In the genomic region with DNA sequence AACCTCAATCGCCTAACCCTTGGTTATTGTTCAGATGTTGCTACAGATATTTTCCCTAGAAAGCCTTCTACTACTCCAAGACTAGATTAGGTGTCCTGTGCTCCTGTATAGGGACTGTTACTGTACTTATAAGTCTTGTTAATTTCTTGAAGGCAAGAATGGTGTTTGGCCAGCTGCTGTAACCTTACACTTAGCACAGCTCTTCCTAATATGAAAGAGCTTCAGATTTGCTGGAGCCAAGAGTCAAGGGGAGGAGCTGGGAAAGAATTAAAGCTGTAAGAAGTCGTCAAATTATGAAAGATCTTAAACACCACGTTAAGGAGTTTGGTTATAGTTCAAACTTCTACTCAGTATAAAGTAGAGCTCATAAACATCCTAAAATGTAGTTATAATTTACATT, we compare ENCODE assay signal across 17 cellular contexts.
DNase-seq lines count a peak whose midpoint lies in the region; ATAC-seq and TF ChIP-seq lines count a peak whose summit lies in the region.
"Had no signal": no experiment of that assay in that cellular context is flagged by ENCODE, and none has a peak within 500 bp of the region (broad histone marks: within the 10 kb centered on the region; RNA-seq: fewer than 3 reads in every experiment).

No MANE protein-coding gene starts in this region.

- H3K9ac ChIP-seq in MM.1S (ENCODE audit: low read length), result no peak overlapping the region; the same call in 1 of the 2 replicates

- H3F3A ChIP-seq in MM.1S (ENCODE audit: insufficient read depth, low read length), result no peaks in the 10 kb centered on the region

- WGBS in sigmoid colon, 2 donors, result 43 to 59% methylated on average over 3 of the region's 3 CpGs

- intact Hi-C loops in sigmoid colon (cut with DNase I), result no loop called here

- H3K4me3 ChIP-seq in MM.1S (ENCODE audit: low read length) (peak overlapping the region; percentile 46), sigmoid colon (no peak overlapping the region)
- H3K4me3 ChIP-seq: HAP-1 had no signal

- TF ChIP-seq POLR2A in sigmoid colon (IDR thresholded peaks at IDR 0.05), result no peak

- no peak overlapping the region for H3K27ac ChIP-seq in MM.1S (ENCODE audit: low read length)
- H3K27ac ChIP-seq in sigmoid colon, result no peak overlapping the region
- H3K27ac ChIP-seq: 22Rv1 had no signal

- H2AFZ ChIP-seq in MM.1S (ENCODE audit: low read length), result peak overlapping the region; percentile 75

- no peak for TF ChIP-seq CTCF in MM.1S (IDR thresholded peaks at IDR 0.05; ENCODE audit: low read length)
- TF ChIP-seq CTCF in sigmoid colon (IDR thresholded peaks at IDR 0.05), result no peak

- TF ChIP-seq EP300 in sigmoid colon (IDR thresholded peaks at IDR 0.05), result no peak

- H3K27me3 ChIP-seq in MM.1S (replicated peaks; ENCODE audit: insufficient read depth, low read length), result no peaks in the 10 kb centered on the region
- H3K27me3 ChIP-seq in sigmoid colon, result no peaks in the 10 kb centered on the region

- H3K9me3 ChIP-seq in MM.1S (replicated peaks; ENCODE audit: insufficient read depth, low read length), result no peaks in the 10 kb centered on the region
- H3K9me3 ChIP-seq in sigmoid colon, result no peaks in the 10 kb centered on the region
- H3K9me3 ChIP-seq: HAP-1 had no signal

- H3K79me2 ChIP-seq in MM.1S (ENCODE audit: low read length), result no peaks in the 10 kb centered on the region

- H3K4me2 ChIP-seq in MM.1S (ENCODE audit: low read depth, low read length), result peak overlapping the region; percentile 51; the same call in 1 of the 2 replicates

- H4K20me1 ChIP-seq in MM.1S (ENCODE audit: insufficient read depth, low read length), result no peaks in the 10 kb centered on the region

- peak; percentile 61 for ATAC-seq in SK-N-SH treated with all-trans-retinoic acid at 6 μM for 48 hours

- H3K4me1 ChIP-seq in MM.1S (ENCODE audit: low read length) (no peaks in the 10 kb centered on the region), sigmoid colon (peaks cover 0 to 9% (median 4%) of the 10 kb centered on the region in 4 donors)
- H3K4me1 ChIP-seq: HAP-1 had no signal

- no peaks in the 10 kb centered on the region for H3K36me3 ChIP-seq in MM.1S (replicated peaks; ENCODE audit: insufficient read depth, low read length)
- no peaks in the 10 kb centered on the region for H3K36me3 ChIP-seq in sigmoid colon
- H3K36me3 ChIP-seq: HAP-1 had no signal

- peak; percentile 48 for DNase-seq in DMS53 (lab: John Stamatoyannopoulos, UW)
- DNase-seq in DMS53 treated with DMSO at 0.1 percent for 48 hours (lab: John Stamatoyannopoulos, UW; ENCODE audit: unreplicated experiment), result no peak
- DNase-seq in EL, result peak; percentile 6
- DNase-seq in MM.1S, result no peak
- DNase-seq in COR-L47 (lab: John Stamatoyannopoulos, UW), result no peak
- no peak for DNase-seq in activated CD4-positive, CD25-positive, alpha-beta regulatory T cell treated with anti-CD3 and anti-CD28 coated beads, Interleukin-2, amount 50 U/mL, for 72 hours
- no peak for DNase-seq in sigmoid colon
- DNase-seq: Kasumi-1, NCI-H1105 treated with DMSO at 0.1 percent for 48 hours, NCI-H1694, NCI-H2081 treated with DMSO at 0.1 percent for 48 hours, NCI-H2227 treated with DMSO at 0.1 percent for 48 hours, NCI-H510A treated with DMSO at 0.1 percent for 48 hours, NCI-H774 had no signal

- H3K9me2 ChIP-seq in MM.1S (replicated peaks; ENCODE audit: insufficient read depth, low read length), result no peaks in the 10 kb centered on the region

TF ChIP-seq in SK-N-SH treated with all-trans-retinoic acid at 6 μM for 48 hours, 23 proteins besides CTCF, POLR2A, EP300 and RAD21:
- TF ChIP-seq ZNF565 (CRISPR knock-in tag; conservative IDR thresholded peaks at IDR 0.05; ENCODE audit: low read depth) (no peak), RARB (CRISPR knock-in tag; IDR thresholded peaks at IDR 0.05) (no peak), ZNF70 (CRISPR knock-in tag; IDR thresholded peaks at IDR 0.05) (no peak), ISL1 (CRISPR knock-in tag; IDR thresholded peaks at IDR 0.05) (no peak), ZFP30 (CRISPR knock-in tag; IDR thresholded peaks at IDR 0.05) (no peak), GLIS3 (CRISPR knock-in tag; IDR thresholded peaks at IDR 0.05) (no peak), BACH2 (CRISPR knock-in tag; IDR thresholded peaks at IDR 0.05; ENCODE audit: borderline replicate concordance) (no peak), ZC3H10 (CRISPR knock-in tag; IDR thresholded peaks at IDR 0.05) (no peak), ARNTL (CRISPR knock-in tag; IDR thresholded peaks at IDR 0.05; ENCODE audit: borderline replicate concordance, low read depth) (no peak), ZFP3 (CRISPR knock-in tag; IDR thresholded peaks at IDR 0.05) (no peak)
- TF ChIP-seq, protein P1, sequence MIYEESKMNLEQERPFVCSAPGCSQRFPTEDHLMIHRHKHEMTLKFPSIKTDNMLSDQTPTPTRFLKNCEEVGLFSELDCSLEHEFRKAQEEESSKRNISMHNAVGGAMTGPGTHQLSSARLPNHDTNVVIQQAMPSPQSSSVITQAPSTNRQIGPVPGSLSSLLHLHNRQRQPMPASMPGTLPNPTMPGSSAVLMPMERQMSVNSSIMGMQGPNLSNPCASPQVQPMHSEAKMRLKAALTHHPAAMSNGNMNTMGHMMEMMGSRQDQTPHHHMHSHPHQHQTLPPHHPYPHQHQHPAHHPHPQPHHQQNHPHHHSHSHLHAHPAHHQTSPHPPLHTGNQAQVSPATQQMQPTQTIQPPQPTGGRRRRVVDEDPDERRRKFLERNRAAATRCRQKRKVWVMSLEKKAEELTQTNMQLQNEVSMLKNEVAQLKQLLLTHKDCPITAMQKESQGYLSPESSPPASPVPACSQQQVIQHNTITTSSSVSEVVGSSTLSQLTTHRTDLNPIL (CRISPR knock-in tag; IDR thresholded peaks at IDR 0.05; ENCODE audit: low read depth), result no peak
- TF ChIP-seq, protein P2, sequence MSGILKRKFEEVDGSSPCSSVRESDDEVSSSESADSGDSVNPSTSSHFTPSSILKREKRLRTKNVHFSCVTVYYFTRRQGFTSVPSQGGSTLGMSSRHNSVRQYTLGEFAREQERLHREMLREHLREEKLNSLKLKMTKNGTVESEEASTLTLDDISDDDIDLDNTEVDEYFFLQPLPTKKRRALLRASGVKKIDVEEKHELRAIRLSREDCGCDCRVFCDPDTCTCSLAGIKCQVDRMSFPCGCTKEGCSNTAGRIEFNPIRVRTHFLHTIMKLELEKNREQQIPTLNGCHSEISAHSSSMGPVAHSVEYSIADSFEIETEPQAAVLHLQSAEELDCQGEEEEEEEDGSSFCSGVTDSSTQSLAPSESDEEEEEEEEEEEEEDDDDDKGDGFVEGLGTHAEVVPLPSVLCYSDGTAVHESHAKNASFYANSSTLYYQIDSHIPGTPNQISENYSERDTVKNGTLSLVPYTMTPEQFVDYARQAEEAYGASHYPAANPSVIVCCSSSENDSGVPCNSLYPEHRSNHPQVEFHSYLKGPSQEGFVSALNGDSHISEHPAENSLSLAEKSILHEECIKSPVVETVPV (CRISPR knock-in tag; IDR thresholded peaks at IDR 0.05), result no peak

Comparison
In these comparisons a context has a peak if more than half of its experiments do, and no peak if none do; other contexts are left out.
1. DNase-seq: peak in DMS53 (single experiment) and EL (single experiment); none in DMS53 treated with DMSO at 0.1 percent for 48 hours (single experiment), MM.1S (single experiment), COR-L47 (single experiment), activated CD4-positive, CD25-positive, alpha-beta regulatory T cell treated with anti-CD3 and anti-CD28 coated beads, Interleukin-2, amount 50 U/mL, for 72 hours (single experiment) and sigmoid colon (single experiment).